In the genomic region with DNA sequence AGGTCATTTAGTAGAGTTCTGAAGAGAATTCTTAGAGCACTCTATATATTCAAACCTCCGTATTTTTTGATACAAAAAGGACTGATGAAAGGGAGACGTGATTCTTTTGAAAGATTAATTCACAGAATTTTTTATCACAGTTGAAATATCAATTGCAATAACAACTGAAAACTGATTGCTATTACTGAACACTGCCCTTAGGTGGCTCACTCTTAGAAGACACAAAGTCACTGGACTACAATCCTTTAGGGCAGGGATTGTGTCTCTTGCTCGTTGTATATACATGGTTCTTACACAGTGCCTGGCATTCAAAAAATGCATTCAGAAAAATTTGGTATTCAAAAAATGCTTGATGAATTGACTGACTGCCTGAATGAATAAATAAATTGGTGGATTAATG, we compare ENCODE assay signal across 8 cellular contexts. TPM values are rescaled to one million over a fixed set of nuclear protein-coding genes. Genes with fewer than 3 reads are reported as not detected.
DNase-seq lines count a peak whose midpoint lies in the region; ATAC-seq and TF ChIP-seq lines count a peak whose summit lies in the region.

No MANE protein-coding gene starts in this region.

- no peak overlapping the region for H3K9ac ChIP-seq in GM23248

- TF ChIP-seq CTCF in brain (conservative IDR thresholded peaks at IDR 0.05), result peak; percentile 47 to 70

- H3K9me2 ChIP-seq in GM23248 (ENCODE audit: insufficient read depth), result no peaks in the 10 kb centered on the region

- no peaks in the 10 kb centered on the region for H3K36me3 Mint-ChIP-seq in brain

- H3K9me3 Mint-ChIP-seq in brain, result no peaks in the 10 kb centered on the region

- no peak overlapping the region for H2AFZ ChIP-seq in GM23248

- DNase-seq in NCI-H345 (lab: John Stamatoyannopoulos, UW) (peak; percentile 1), NCI-H345 treated with DMSO at 0.1 percent for 48 hours (lab: John Stamatoyannopoulos, UW; ENCODE audit: unreplicated experiment) (no peak), GM23248 (peak; percentile 63), NCI-H2029 (lab: John Stamatoyannopoulos, UW) (peak; percentile 79), medulla oblongata (ENCODE audit: extremely low spot score) (peak; percentile 33), mucosa of gallbladder (ENCODE audit: low spot score) (no peak)

- H4K20me1 ChIP-seq in GM23248 (ENCODE audit: insufficient read depth), result no peaks in the 10 kb centered on the region

- no peaks in the 10 kb centered on the region for H3K36me3 ChIP-seq in GM23248 (ENCODE audit: low read depth)

- no peaks in the 10 kb centered on the region for H3K79me2 ChIP-seq in GM23248 (ENCODE audit: insufficient read depth)

- H3K9me3 ChIP-seq in GM23248 (ENCODE audit: low read depth), result no peaks in the 10 kb centered on the region

- ATAC-seq in HG03135 (IDR thresholded peaks at IDR 0.05; ENCODE audit: unreplicated experiment), result no peak

- peaks cover 55% of the 10 kb centered on the region for H3F3A ChIP-seq in GM23248 (ENCODE audit: insufficient read depth)

- no peaks in the 10 kb centered on the region for H3K27me3 ChIP-seq in GM23248 (replicated peaks; ENCODE audit: insufficient read depth)

- no peak overlapping the region for H3K27ac ChIP-seq in GM23248

- H3K4me1 Mint-ChIP-seq in brain, result peaks cover 12% of the 10 kb centered on the region

- H3K27me3 Mint-ChIP-seq in brain, result peaks cover 3% of the 10 kb centered on the region

- H3K4me1 ChIP-seq in GM23248 (ENCODE audit: insufficient read depth), result peaks cover 53% of the 10 kb centered on the region

- no peak overlapping the region for H3K4me3 Mint-ChIP-seq in brain

- no peak overlapping the region for H3K4me2 ChIP-seq in GM23248 (ENCODE audit: unreplicated experiment)

- WGBS in GM23248 (ENCODE audit: low coverage in 1 of 2, low lambda C conversion rate in 2 of 2, missing lambda C conversion rate in 2 of 2), 2 experiments, result 22 to 28% methylated on average over 3 of the region's 3 CpGs

- no peak overlapping the region for H3K4me3 ChIP-seq in GM23248

- H3K27ac Mint-ChIP-seq in brain, result no peak overlapping the region

- in situ Hi-C loops in GM23248 (cut with MboI), result no loop called here

RNA-seq across cellular contexts. Expression of a gene that starts 17.1 kb away (rescaled TPM):
- not detected in 2 replicates for total RNA-seq in GM23248 (2014; rRNA removed; shearing (Covaris generic))
- 1.6 and 1.7 TPM in 2 replicates for polyA plus RNA-seq in GM23248 (2016; fragmentation: Nextera tagmentation; extraction: Ambion mirVana)
- 1.2 TPM for polyA plus RNA-seq in brain (ENCODE audit: insufficient read depth, low read depth, low replicate concordance)
- total RNA-seq in mucosa of gallbladder, result 4.8 TPM

Comparison
In these comparisons a context has a peak if more than half of its experiments do, and no peak if none do; other contexts are left out.
1. DNase-seq: peak in NCI-H345 (single experiment), GM23248 (single experiment), NCI-H2029 (single experiment) and medulla oblongata (single experiment); none in NCI-H345 treated with DMSO at 0.1 percent for 48 hours (single experiment) and mucosa of gallbladder (single experiment).